In genomic region chr17:50686494-50687199, GRCh38 we compare ENCODE assay signal across 10 cellular contexts. TPM values are rescaled to one million over a fixed set of nuclear protein-coding genes. Genes with fewer than 3 reads are reported as not detected.
DNase-seq lines count a peak whose midpoint lies in the region; ATAC-seq, FAIRE-seq and TF ChIP-seq lines count a peak whose summit lies in the region.
"Had no signal": no experiment of that assay in that cellular context is flagged by ENCODE, and none has a peak within 500 bp of the region (broad histone marks: within the 10 kb centered on the region; RNA-seq: fewer than 3 reads in every experiment).

No MANE protein-coding gene starts in this region.

- 22 to 29% methylated on average over 14 of the region's 14 CpGs for WGBS in body of pancreas, 2 donors

- ATAC-seq in body of pancreas (peak; percentile 87), thoracic aorta (ENCODE audit: insufficient number of reproducible peaks, low FRiP score, low read depth) (peak; percentile 73)
- ATAC-seq in activated CD8-positive, alpha-beta T cell treated with anti-CD3 and anti-CD28 coated beads, Interleukin-2, amount 10 ng/mL, durations not matched to agents 7 days and 5 days, result no peak

- peaks cover 9% of the 10 kb centered on the region for H3K27me3 Mint-ChIP-seq in activated CD8-positive, alpha-beta T cell treated with anti-CD3 and anti-CD28 coated beads, Interleukin-2, amount 10 ng/mL, durations not matched to agents 7 days and 5 days (ENCODE audit: low read depth)

- no peaks in the 10 kb centered on the region for H3K9me3 Mint-ChIP-seq in activated CD8-positive, alpha-beta T cell treated with anti-CD3 and anti-CD28 coated beads, Interleukin-2, amount 10 ng/mL, durations not matched to agents 7 days and 5 days (ENCODE audit: insufficient read depth)

- H3K27me3 ChIP-seq in body of pancreas, result no peaks in the 10 kb centered on the region
- no peaks in the 10 kb centered on the region for H3K27me3 ChIP-seq in thoracic aorta (replicated peaks; ENCODE audit: insufficient read depth)

- CTCF ChIA-PET in activated CD8-positive, alpha-beta T cell treated with anti-CD3 and anti-CD28 coated beads, Interleukin-2, amount 10 ng/mL, durations not matched to agents 7 days and 5 days (lab: Charles Lee), result no interaction called here

- no peaks in the 10 kb centered on the region for H3K36me3 Mint-ChIP-seq in activated CD8-positive, alpha-beta T cell treated with anti-CD3 and anti-CD28 coated beads, Interleukin-2, amount 10 ng/mL, durations not matched to agents 7 days and 5 days (ENCODE audit: low read depth)

- H3K9me3 ChIP-seq in body of pancreas, result no peaks in the 10 kb centered on the region
- no peaks in the 10 kb centered on the region for H3K9me3 ChIP-seq in thoracic aorta

- H3K27ac ChIP-seq in body of pancreas (peak overlapping the region; percentile 90 to 98 (median 94)), thoracic aorta (peak overlapping the region; percentile 91 to 95)
- H3K27ac ChIP-seq: KMS-11 had no signal

- no peaks in the 10 kb centered on the region for H3K4me1 Mint-ChIP-seq in activated CD8-positive, alpha-beta T cell treated with anti-CD3 and anti-CD28 coated beads, Interleukin-2, amount 10 ng/mL, durations not matched to agents 7 days and 5 days (ENCODE audit: low read depth)

- H3K36me3 ChIP-seq in body of pancreas (replicated peaks in 1 of 2; ENCODE audit: insufficient read depth in 1 of 2, low read depth in 2 of 2) (no peaks in the 10 kb centered on the region), thoracic aorta (no peaks in the 10 kb centered on the region)

- intact Hi-C loops in body of pancreas (cut with DNase I), result no loop called here

- H3K4me1 ChIP-seq in body of pancreas, result peaks cover 87% of the 10 kb centered on the region
- H3K4me1 ChIP-seq in thoracic aorta (ENCODE audit: control insufficient read depth in 1 of 2, low read depth in 2 of 2), result peaks cover 26 to 64% of the 10 kb centered on the region in 2 donors

- DNase-seq in HCEC 1CT (peak; percentile 67), body of pancreas (peak; percentile 87 to 94 (median 90)), kidney glomerular epithelial cell (lab: John Stamatoyannopoulos, UW) (peak; percentile 70), thoracic aorta (ENCODE audit: low spot score) (peak; percentile 89), GM19239 (ENCODE audit: insufficient read length, low spot score) (no peak), activated gamma-delta T cell (lab: John Stamatoyannopoulos, UW) (no peak), hippocampal formation (lab: John Stamatoyannopoulos, UW) (no peak)
- no peak for DNase-seq in activated CD8-positive, alpha-beta T cell treated with anti-CD3 and anti-CD28 coated beads, Interleukin-2, amount 10 ng/mL, durations not matched to agents 7 days and 5 days
- DNase-seq: stimulated activated CD4-positive, alpha-beta T cell treated with anti-CD3 and anti-CD28 coated beads, Interleukin-2, amount 100 ng/mL, for 24 hours had no signal

- TF ChIP-seq CTCF in body of pancreas (IDR thresholded peaks at IDR 0.05) (no peak), thoracic aorta (IDR thresholded peaks at IDR 0.05) (no peak)

- H3K4me3 ChIP-seq in body of pancreas, result no peak overlapping the region
- H3K4me3 ChIP-seq in thoracic aorta, result peak overlapping the region; percentile 31

- H3K27ac Mint-ChIP-seq in activated CD8-positive, alpha-beta T cell treated with anti-CD3 and anti-CD28 coated beads, Interleukin-2, amount 10 ng/mL, durations not matched to agents 7 days and 5 days, result no peak overlapping the region

- POLR2A ChIA-PET in activated CD8-positive, alpha-beta T cell treated with anti-CD3 and anti-CD28 coated beads, Interleukin-2, amount 10 ng/mL, durations not matched to agents 7 days and 5 days (lab: Charles Lee), result no interaction called here

- H3K4me3 Mint-ChIP-seq in activated CD8-positive, alpha-beta T cell treated with anti-CD3 and anti-CD28 coated beads, Interleukin-2, amount 10 ng/mL, durations not matched to agents 7 days and 5 days, result no peak overlapping the region

- FAIRE-seq in GM19239 (lab: Jason Lieb, UNC), result no peak

- peak in 2 of 3 donors; percentile 44 to 53 for TF ChIP-seq POLR2A in body of pancreas (IDR thresholded peaks at IDR 0.05)

RNA-seq across cellular contexts. Expression of gene ANKRD40, which starts 21.1 kb away (rescaled TPM):
- total RNA-seq in body of pancreas (10 to 100 TPM; 21.3 to 27.0 TPM), thoracic aorta (10 to 100 TPM; 38.6 to 61.9 TPM)
- total RNA-seq in activated CD8-positive, alpha-beta T cell treated with anti-CD3 and anti-CD28 coated beads, Interleukin-2, amount 10 ng/mL, durations not matched to agents 7 days and 5 days, result 10 to 100 TPM; 28.9 to 31.2 TPM

RNA-seq across cellular contexts. Expression of gene LUC7L3, which starts 32.8 kb away (rescaled TPM):
- total RNA-seq in body of pancreas, result 10 to 100 TPM; 71.2 to 85.6 TPM
- 100 to 1,000 TPM in 1 of 2 donors, 10 to 100 TPM in 1; 60.8 to 136 TPM for total RNA-seq in thoracic aorta
- total RNA-seq in activated CD8-positive, alpha-beta T cell treated with anti-CD3 and anti-CD28 coated beads, Interleukin-2, amount 10 ng/mL, durations not matched to agents 7 days and 5 days, result 100 to 1,000 TPM; 112 to 116 TPM

RNA-seq across cellular contexts. Expression of gene ABCC3, which starts 52.0 kb away (rescaled TPM):
- 100 to 1,000 TPM; 130 to 163 TPM for total RNA-seq in body of pancreas
- total RNA-seq in thoracic aorta, result 100 to 1,000 TPM in 1 of 2 donors, 10 to 100 TPM in 1; 72.7 to 143 TPM
- not detected for total RNA-seq in activated CD8-positive, alpha-beta T cell treated with anti-CD3 and anti-CD28 coated beads, Interleukin-2, amount 10 ng/mL, durations not matched to agents 7 days and 5 days

Comparison
In these comparisons a context has a peak if more than half of its experiments do, and no peak if none do; other contexts are left out.
1. DNase-seq: peak in HCEC 1CT (single experiment), body of pancreas (4 of 4), kidney glomerular epithelial cell (single experiment) and thoracic aorta (single experiment); none in GM19239 (single experiment), activated CD8-positive, alpha-beta T cell treated with anti-CD3 and anti-CD28 coated beads, Interleukin-2, amount 10 ng/mL, durations not matched to agents 7 days and 5 days (single experiment), activated gamma-delta T cell (single experiment) and hippocampal formation (0 of 2).
2. RNA of gene ABCC3, which starts 52.0 kb away (total RNA-seq): 130 to 163 TPM in body of pancreas and 72.7 to 143 TPM in thoracic aorta; not detected in activated CD8-positive, alpha-beta T cell treated with anti-CD3 and anti-CD28 coated beads, Interleukin-2, amount 10 ng/mL, durations not matched to agents 7 days and 5 days; every median in the first group is over 10 times any median in the second.